Comparison of ENCODE assay signal across 25 cellular contexts in the genomic region with DNA sequence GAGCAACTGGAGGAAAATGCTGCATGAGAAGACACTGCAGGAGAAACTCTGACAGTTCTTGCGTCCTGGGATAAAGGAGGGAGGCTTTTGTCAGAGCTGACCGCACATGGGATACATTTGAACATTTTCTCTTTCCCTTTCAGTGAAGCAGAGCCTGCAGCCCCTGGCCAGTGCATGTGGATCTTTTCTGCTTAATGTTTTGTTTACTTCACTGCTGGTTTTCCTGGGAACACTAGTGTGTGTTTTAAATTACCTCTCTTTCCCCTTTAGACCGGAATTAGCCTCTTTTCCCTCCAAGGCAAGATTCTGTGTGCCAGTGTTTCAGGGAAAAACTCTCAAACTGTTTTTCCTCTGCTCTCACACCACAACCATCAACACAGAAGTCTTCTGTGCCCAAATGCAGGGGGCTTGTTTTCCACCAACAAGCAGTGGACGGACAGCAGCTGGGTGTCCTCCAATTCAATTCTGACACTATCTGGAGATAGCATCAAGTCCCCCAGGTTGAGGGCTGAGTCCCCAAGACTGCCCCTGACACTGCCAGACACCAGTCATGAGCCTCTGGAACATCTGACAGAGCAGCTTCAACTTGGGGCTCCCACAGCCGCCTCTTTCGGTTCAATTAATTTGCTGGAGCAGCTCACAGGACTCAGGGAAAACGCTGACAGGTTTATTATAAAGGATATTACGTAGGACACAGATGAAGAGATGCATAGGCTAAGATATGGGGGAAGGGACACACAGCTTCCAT.
A peak's percentile ranks its signal among the peaks of the same experiment; 100 is the strongest.
DNase-seq lines count a peak whose midpoint lies in the region; ATAC-seq, FAIRE-seq and TF ChIP-seq lines count a peak whose summit lies in the region.
"Had no signal": no experiment of that assay in that cellular context is flagged by ENCODE, and none has a peak within 500 bp of the region (broad histone marks: within the 10 kb centered on the region; RNA-seq: fewer than 3 reads in every experiment).

No MANE protein-coding gene starts in this region.

- H3K4me1 ChIP-seq in GM23338 (ENCODE audit: insufficient read depth) (peaks cover 6% of the 10 kb centered on the region; the same call in 1 of the 2 replicates), H1 (replicated peaks in 1 of 4; ENCODE audit: control insufficient read depth in 3 of 4, insufficient read depth in 4 of 4, low read length in 3 of 4) (peaks cover 0 to 7% (median 4%) of the 10 kb centered on the region in 4 experiments; a peak in 4 of 7 replicates), mesodermal cell (ENCODE audit: control insufficient read depth, insufficient read depth, low read length, poor library complexity, severe bottlenecking) (peaks cover 23% of the 10 kb centered on the region), sigmoid colon (peaks cover 0 to 18% (median 0%) of the 10 kb centered on the region in 4 donors)
- H3K4me1 ChIP-seq: ascending aorta had no signal

- H3K36me3 ChIP-seq in GM23338 (ENCODE audit: insufficient read depth) (no peaks in the 10 kb centered on the region), H1 (ENCODE audit: control insufficient read depth in 2 of 4, insufficient read depth in 4 of 4, low read length in 3 of 4) (no peaks in the 10 kb centered on the region), mesodermal cell (ENCODE audit: control insufficient read depth, insufficient read depth, low read length) (no peaks in the 10 kb centered on the region), sigmoid colon (no peaks in the 10 kb centered on the region)
- H3K36me3 ChIP-seq: ascending aorta had no signal

- H3K79me2 ChIP-seq in GM23338 (replicated peaks; ENCODE audit: insufficient read depth) (no peaks in the 10 kb centered on the region), H1 (ENCODE audit: control insufficient read depth in 1 of 2, insufficient read depth in 2 of 2, low read length in 2 of 2) (no peaks in the 10 kb centered on the region)

- no peak for FAIRE-seq in H1 (lab: Jason Lieb, UNC)
- no peak for FAIRE-seq in GM12892 (lab: Jason Lieb, UNC)
- FAIRE-seq: frontal cortex, H54, keratinocyte had no signal

- no peak overlapping the region for H4K91ac ChIP-seq in H1 (replicated peaks; ENCODE audit: insufficient read length, low read length)

- H3K27me3 Mint-ChIP-seq in GM23338 (ENCODE audit: insufficient read depth, low read depth, poor library complexity) = peaks cover 8% of the 10 kb centered on the region

- no peaks in the 10 kb centered on the region for H3K79me1 ChIP-seq in H1 (ENCODE audit: low read depth, low read length)

- DNase-seq in GM23338 (ENCODE audit: low spot score) (no peak), H1 (ENCODE audit: low read depth in 1 of 2, low spot score in 2 of 2) (no peak), sigmoid colon (no peak), GM12892 (ENCODE audit: insufficient read length) (no peak), GM10266 (ENCODE audit: extremely low spot score) (no peak), kidney tubule cell (ENCODE audit: low spot score) (no peak)
- DNase-seq: activated naive CD4-positive, alpha-beta T cell treated with anti-CD3 and anti-CD28 coated beads, Interleukin-2, amount 50 U/mL, for 16 hours; activated T-cell treated with anti-CD3 and anti-CD28 coated beads, Interleukin-2, amount 50 U/mL, for 72 hours; Calu3; cerebellar nuclear complex; effector CD8-positive, alpha-beta T cell; erythroblast; natural killer cell; NCI-H1048; NCI-H187 treated with DMSO at 0.1 percent for 48 hours; posterior cingulate gyrus; stimulated activated naive B cell treated with anti-CD40 and anti-IgM and Interleukin-4, amounts not matched to agents 10 μg/mL and 1 μg/mL and 100 μg/mL, for 72 hours had no signal

- H3K4ac ChIP-seq in H1 (replicated peaks; ENCODE audit: insufficient read length, low read depth, low read length) = no peak overlapping the region

- H3K36me3 Mint-ChIP-seq in GM23338 (ENCODE audit: low read depth) = no peaks in the 10 kb centered on the region
- H3K36me3 Mint-ChIP-seq: memory B cell; natural killer cell; stimulated activated naive B cell treated with anti-CD40 and anti-IgM and Interleukin-4, amounts not matched to agents 10 μg/mL and 1 μg/mL and 100 μg/mL, for 72 hours had no signal

- H3K4me3 ChIP-seq in GM23338 (no peak overlapping the region), H1 (ENCODE audit: extremely low read depth in 1 of 4, insufficient read depth in 2 of 4, low read depth in 3 of 4, low read length in 4 of 4) (no peak overlapping the region), mesodermal cell (ENCODE audit: extremely low read depth, insufficient read depth, low read length, poor library complexity, severe bottlenecking) (no peak overlapping the region), sigmoid colon (no peak overlapping the region)
- H3K4me3 ChIP-seq: ascending aorta, skin epidermis had no signal

- H2BK5ac ChIP-seq in H1 (ENCODE audit: low read depth, low read length) = no peak overlapping the region

- WGBS in H1 (ENCODE audit: extremely low coverage in 1 of 2, insufficient coverage in 1 of 2, insufficient read length in 1 of 2, insufficient replicate concordance in 2 of 2, low coverage in 1 of 2, low lambda C conversion rate in 2 of 2, missing lambda C conversion rate in 1 of 2), 2 experiments = 87% methylated on average over 8 of the region's 8 CpGs; no CpG with 5 or more reads in 1 of the 2 experiments
- WGBS in mesodermal cell (ENCODE audit: insufficient coverage in 2 of 2), 2 experiments = 84 to 98% methylated on average over 6 to 8 of the region's 8 CpGs
- 79 to 81% methylated on average over 8 of the region's 8 CpGs for WGBS in sigmoid colon, 2 donors

- no peak overlapping the region for H3K27ac ChIP-seq in GM23338 (ENCODE audit: low read depth)
- no peak overlapping the region for H3K27ac ChIP-seq in H1 (ENCODE audit: low read depth, low read length)
- H3K27ac ChIP-seq in mesodermal cell (ENCODE audit: low read depth, low read length, severe bottlenecking) = peak overlapping the region; percentile 56
- peak overlapping the region in 3 of 4 donors; percentile 27 to 44 (median 29) for H3K27ac ChIP-seq in sigmoid colon
- H3K27ac ChIP-seq: ascending aorta had no signal

- no peak for ATAC-seq in GM23338
- no peak for ATAC-seq in GM18909 (IDR thresholded peaks at IDR 0.05; ENCODE audit: poor library complexity, unreplicated experiment)
- ATAC-seq: activated T-cell treated with anti-CD3 and anti-CD28 coated beads, Interleukin-2, amount 50 U/mL, for 72 hours; natural killer cell; stimulated activated naive B cell treated with anti-CD40 and anti-IgM and Interleukin-4, amounts not matched to agents 10 μg/mL and 1 μg/mL and 100 μg/mL, for 72 hours had no signal

- intact Hi-C loops in sigmoid colon (cut with DNase I) = no loop called here

- H3K23ac ChIP-seq in H1 (ENCODE audit: insufficient read length) = no peak overlapping the region

- H2BK120ac ChIP-seq in H1 (replicated peaks; ENCODE audit: low read depth, low read length) = no peak overlapping the region

- H3K23me2 ChIP-seq in H1 (ENCODE audit: low read depth, low read length) = no peaks in the 10 kb centered on the region

- H3K14ac ChIP-seq in H1 (ENCODE audit: insufficient read length) = no peak overlapping the region

- no peak overlapping the region; a peak in 1 of 7 replicates for H3K9ac ChIP-seq in H1 (replicated peaks in 1 of 4; ENCODE audit: extremely low read depth in 1 of 4, low read depth in 3 of 4, low read length in 3 of 4)

- TF ChIP-seq POLR2A in H1 (IDR thresholded peaks at IDR 0.05; ENCODE audit: control extremely low read depth in 1 of 2, low read depth in 2 of 2, low read length in 2 of 2) (no peak), sigmoid colon (IDR thresholded peaks at IDR 0.05) (no peak), GM12892 (IDR thresholded peaks at IDR 0.05; ENCODE audit: low read depth, low read length) (no peak)

- H3K27me3 ChIP-seq in GM23338 (ENCODE audit: insufficient read depth) = no peaks in the 10 kb centered on the region
- H3K27me3 ChIP-seq in H1 (replicated peaks in 1 of 4; ENCODE audit: control insufficient read depth in 3 of 4, extremely low read depth in 1 of 4, insufficient read depth in 3 of 4, low read length in 3 of 4) = no peaks in the 10 kb centered on the region; a peak in 1 of 7 replicates
- H3K27me3 ChIP-seq in sigmoid colon = no peaks in the 10 kb centered on the region
- H3K27me3 ChIP-seq: ascending aorta had no signal

- H4K5ac ChIP-seq in H1 (ENCODE audit: insufficient read length, low read depth, low read length) = no peak overlapping the region

- H3K56ac ChIP-seq in H1 (replicated peaks; ENCODE audit: insufficient read length, low read depth, low read length) = no peak overlapping the region

- no peak overlapping the region for H3K4me2 ChIP-seq in GM23338
- no peak overlapping the region; a peak in 1 of 4 replicates for H3K4me2 ChIP-seq in H1 (ENCODE audit: insufficient read depth in 1 of 2, low read depth in 2 of 2, low read length in 2 of 2)

- H2BK15ac ChIP-seq in H1 (ENCODE audit: low read length) = no peak overlapping the region

- H3K18ac ChIP-seq in H1 (ENCODE audit: extremely low read depth, low read length) = no peak overlapping the region

- no peaks in the 10 kb centered on the region for H4K20me1 ChIP-seq in GM23338 (replicated peaks; ENCODE audit: insufficient read depth)
- H4K20me1 ChIP-seq in H1 (replicated peaks in 1 of 2; ENCODE audit: control insufficient read depth in 1 of 2, insufficient read depth in 2 of 2, low read length in 2 of 2) = no peaks in the 10 kb centered on the region

- no peaks in the 10 kb centered on the region for H3K9me2 ChIP-seq in GM23338 (ENCODE audit: insufficient read depth)

- no peak for TF ChIP-seq RAD21 in H1 (IDR thresholded peaks at IDR 0.05 in 1 of 2, conservative IDR thresholded peaks at IDR 0.05 in 1 of 2; ENCODE audit: low read depth in 2 of 2, low read length in 2 of 2)

- H3K9me3 ChIP-seq in H1 (ENCODE audit: insufficient read depth in 2 of 2, low read depth in 1 of 2, low read length in 1 of 2) = no peaks in the 10 kb centered on the region
- H3K9me3 ChIP-seq in mesodermal cell (ENCODE audit: control insufficient read depth, low read length) = no peaks in the 10 kb centered on the region
- no peaks in the 10 kb centered on the region for H3K9me3 ChIP-seq in sigmoid colon
- H3K9me3 ChIP-seq: ascending aorta had no signal

- peaks cover 19% of the 10 kb centered on the region for H3K4me1 Mint-ChIP-seq in GM23338
- H3K4me1 Mint-ChIP-seq: memory B cell, natural killer cell had no signal

- no peak overlapping the region for H2AK5ac ChIP-seq in H1 (ENCODE audit: low read depth, low read length)

- H2BK20ac ChIP-seq in H1 (ENCODE audit: low read length) = no peak overlapping the region

- no peaks in the 10 kb centered on the region; the same call in 1 of the 2 replicates for H3F3A ChIP-seq in GM23338 (replicated peaks; ENCODE audit: low read depth)

- POLR2A ChIA-PET in H1 (lab: Charles Lee; ENCODE audit: partially characterized antibody) = no interaction called here

- H2BK12ac ChIP-seq in H1 (ENCODE audit: low read depth, low read length) = no peak overlapping the region

- TF ChIP-seq CTCF in GM23338 (conservative IDR thresholded peaks at IDR 0.05; ENCODE audit: low read depth in 2 of 2) = no peak
- TF ChIP-seq CTCF in H1 (IDR thresholded peaks at IDR 0.05; ENCODE audit: control extremely low read depth in 1 of 3, insufficient read depth in 1 of 3, low read depth in 1 of 3, low read length in 3 of 3) = no peak
- no peak for TF ChIP-seq CTCF in sigmoid colon (IDR thresholded peaks at IDR 0.05)
- no peak for TF ChIP-seq CTCF in GM10266 (IDR thresholded peaks at IDR 0.05; ENCODE audit: control insufficient read depth, insufficient read depth, low read depth, missing control alignments)

- no peak overlapping the region for H4K8ac ChIP-seq in H1 (ENCODE audit: extremely low read depth, insufficient read depth, low read length)

- no peak overlapping the region for H3K27ac Mint-ChIP-seq in GM23338
- H3K27ac Mint-ChIP-seq: activated T-cell treated with anti-CD3 and anti-CD28 coated beads, Interleukin-2, amount 50 U/mL, for 72 hours; memory B cell; natural killer cell; stimulated activated naive B cell treated with anti-CD40 and anti-IgM and Interleukin-4, amounts not matched to agents 10 μg/mL and 1 μg/mL and 100 μg/mL, for 72 hours had no signal

- H2AFZ ChIP-seq in GM23338 = peak overlapping the region; percentile 66; the same call in 1 of the 2 replicates
- peak overlapping the region; percentile 58 for H2AFZ ChIP-seq in H1 (ENCODE audit: low read length)

- no peaks in the 10 kb centered on the region for H3K9me3 Mint-ChIP-seq in GM23338
- H3K9me3 Mint-ChIP-seq: activated T-cell treated with anti-CD3 and anti-CD28 coated beads, Interleukin-2, amount 50 U/mL, for 72 hours; memory B cell; natural killer cell; stimulated activated naive B cell treated with anti-CD40 and anti-IgM and Interleukin-4, amounts not matched to agents 10 μg/mL and 1 μg/mL and 100 μg/mL, for 72 hours had no signal

- no peak for TF ChIP-seq EP300 in H1 (IDR thresholded peaks at IDR 0.05; ENCODE audit: borderline replicate concordance in 1 of 2, low read depth in 2 of 2, low read length in 2 of 2)
- TF ChIP-seq EP300 in sigmoid colon (IDR thresholded peaks at IDR 0.05) = no peak

- CTCF ChIA-PET in H1 (lab: Charles Lee; ENCODE audit: partially characterized antibody) = interaction anchor here (2.2 kb wide), 1 partner anchor 9 kb away, joined by 11 read pairs; no protein-coding TSS in a partner anchor

- no peak overlapping the region for H3K4me3 Mint-ChIP-seq in GM23338
- H3K4me3 Mint-ChIP-seq: activated T-cell treated with anti-CD3 and anti-CD28 coated beads, Interleukin-2, amount 50 U/mL, for 72 hours; memory B cell; natural killer cell; stimulated activated naive B cell treated with anti-CD40 and anti-IgM and Interleukin-4, amounts not matched to agents 10 μg/mL and 1 μg/mL and 100 μg/mL, for 72 hours had no signal

Comparison
In these comparisons a context has a peak if more than half of its experiments do, and no peak if none do; other contexts are left out.
1. H3K27ac ChIP-seq: peak in mesodermal cell (single experiment) and sigmoid colon (3 of 4); none in GM23338 (single experiment) and H1 (single experiment).